Comparison of ENCODE assay signal across 10 cellular contexts in the genomic region with DNA sequence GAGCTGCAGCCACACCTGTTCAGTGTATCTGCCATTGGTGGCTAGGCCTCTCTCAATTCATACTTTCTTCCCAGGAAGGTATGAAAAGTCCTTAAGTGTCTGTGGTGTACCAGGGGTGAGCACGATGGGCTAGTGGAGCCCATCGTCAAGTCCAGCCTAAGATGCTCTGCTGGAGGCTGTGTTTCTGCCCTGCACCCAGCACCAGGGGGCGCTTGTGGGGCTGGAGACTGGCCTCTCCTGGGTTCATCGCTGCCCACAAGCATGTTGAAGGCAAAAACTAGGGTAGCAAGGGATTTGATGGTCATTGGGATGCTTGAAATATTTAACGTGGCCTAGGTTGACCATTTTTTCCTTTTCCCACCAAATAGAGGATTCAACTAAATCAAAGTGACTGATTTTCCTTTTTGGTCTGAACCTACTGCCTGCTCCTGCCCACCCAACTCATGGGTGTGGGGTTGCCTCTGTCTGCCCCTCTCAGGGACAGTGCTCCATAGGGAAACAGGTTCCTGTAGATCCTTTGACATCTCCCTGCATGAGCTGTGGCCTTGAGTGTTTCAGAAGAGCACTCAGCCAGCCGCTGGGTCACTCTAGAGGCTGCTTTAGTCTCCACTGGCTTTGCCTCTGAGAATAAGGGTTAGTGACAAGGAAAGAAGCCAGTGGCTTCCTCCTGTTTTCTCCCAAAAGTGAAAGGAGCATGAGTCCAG. TPM values are rescaled to one million over a fixed set of nuclear protein-coding genes. Genes with fewer than 3 reads are reported as not detected.
DNase-seq lines count a peak whose midpoint lies in the region; ATAC-seq, FAIRE-seq and TF ChIP-seq lines count a peak whose summit lies in the region.
"Had no signal": no experiment of that assay in that cellular context is flagged by ENCODE, and none has a peak within 500 bp of the region (broad histone marks: within the 10 kb centered on the region; RNA-seq: fewer than 3 reads in every experiment).

No MANE protein-coding gene starts in this region.

- no peak overlapping the region for H3K27ac Mint-ChIP-seq in nephron progenitor cell
- H3K27ac Mint-ChIP-seq: activated B cell treated with CpG ODN at 0.5 μM for 24 hours had no signal

- TF ChIP-seq CTCF in body of pancreas (IDR thresholded peaks at IDR 0.05) (peak in 6 of 7 experiments; percentile 19 to 47 (median 35)), nephron progenitor cell (IDR thresholded peaks at IDR 0.05) (peak; percentile 30)

- H3K9me3 Mint-ChIP-seq in nephron progenitor cell = no peaks in the 10 kb centered on the region
- H3K9me3 Mint-ChIP-seq: activated B cell treated with CpG ODN at 0.5 μM for 24 hours had no signal

- H3K36me3 ChIP-seq in body of pancreas (replicated peaks in 1 of 2; ENCODE audit: insufficient read depth in 1 of 2, low read depth in 2 of 2) = no peaks in the 10 kb centered on the region

- 76 to 80% methylated on average over 6 of the region's 6 CpGs for WGBS in body of pancreas, 2 donors

- intact Hi-C loops in body of pancreas (cut with DNase I) = no loop called here

- no peaks in the 10 kb centered on the region for H3K27me3 Mint-ChIP-seq in nephron progenitor cell (ENCODE audit: low read depth, poor library complexity)
- H3K27me3 Mint-ChIP-seq: activated B cell treated with CpG ODN at 0.5 μM for 24 hours had no signal

- no peak overlapping the region for H3K27ac ChIP-seq in body of pancreas

- H3K27me3 ChIP-seq in body of pancreas = no peaks in the 10 kb centered on the region

- H3K4me1 Mint-ChIP-seq in nephron progenitor cell = peaks cover 23% of the 10 kb centered on the region

- H3K4me3 Mint-ChIP-seq in nephron progenitor cell = no peak overlapping the region
- H3K4me3 Mint-ChIP-seq: activated B cell treated with CpG ODN at 0.5 μM for 24 hours had no signal

- no peak overlapping the region for H3K4me3 ChIP-seq in body of pancreas

- peaks cover 17% of the 10 kb centered on the region for H3K4me1 ChIP-seq in body of pancreas

- FAIRE-seq in RCC 7860 (lab: Jason Lieb, UNC) = no peak
- FAIRE-seq: A204.1 had no signal

- peak; percentile 46 for DNase-seq in DMS53 (lab: John Stamatoyannopoulos, UW)
- no peak for DNase-seq in DMS53 treated with DMSO at 0.1 percent for 48 hours (lab: John Stamatoyannopoulos, UW; ENCODE audit: unreplicated experiment)
- peak in 54 of 76 experiments; percentile 2 to 75 (median 46) for DNase-seq in HUDEP-2 (lab: John Stamatoyannopoulos, UW; ENCODE audit: unreplicated experiment in 76 of 76)
- peak in 3 of 4 donors; percentile 28 to 60 (median 44) for DNase-seq in body of pancreas
- peak; percentile 43 for DNase-seq in nephron progenitor cell
- no peak for DNase-seq in RCC 7860 (ENCODE audit: low spot score)
- DNase-seq: activated B cell treated with CpG ODN at 0.5 μM for 24 hours had no signal

- ATAC-seq in body of pancreas (no peak), HG02938 (IDR thresholded peaks at IDR 0.05; ENCODE audit: unreplicated experiment) (no peak), HG02588 (IDR thresholded peaks at IDR 0.05; ENCODE audit: unreplicated experiment) (no peak)

- H3K9me3 ChIP-seq in body of pancreas = no peaks in the 10 kb centered on the region

- no peak for TF ChIP-seq POLR2A in body of pancreas (IDR thresholded peaks at IDR 0.05)

- peaks cover 9% of the 10 kb centered on the region for H3K36me3 Mint-ChIP-seq in nephron progenitor cell (ENCODE audit: low read depth)

RNA-seq across cellular contexts. Expression of a gene that starts 59.0 kb away (rescaled TPM):
- total RNA-seq in body of pancreas = 10 to 100 TPM; 32.2 to 33.9 TPM

RNA-seq across cellular contexts. Expression of a gene that starts 59.2 kb away (rescaled TPM):
- 10 to 100 TPM; 10.9 to 21.8 TPM for total RNA-seq in body of pancreas

Comparison
In these comparisons a context has a peak if more than half of its experiments do, and no peak if none do; other contexts are left out.
1. DNase-seq: peak in DMS53 (single experiment), HUDEP-2 (54 of 76), body of pancreas (3 of 4) and nephron progenitor cell (single experiment); none in DMS53 treated with DMSO at 0.1 percent for 48 hours (single experiment) and RCC 7860 (single experiment).